In the genomic region with DNA sequence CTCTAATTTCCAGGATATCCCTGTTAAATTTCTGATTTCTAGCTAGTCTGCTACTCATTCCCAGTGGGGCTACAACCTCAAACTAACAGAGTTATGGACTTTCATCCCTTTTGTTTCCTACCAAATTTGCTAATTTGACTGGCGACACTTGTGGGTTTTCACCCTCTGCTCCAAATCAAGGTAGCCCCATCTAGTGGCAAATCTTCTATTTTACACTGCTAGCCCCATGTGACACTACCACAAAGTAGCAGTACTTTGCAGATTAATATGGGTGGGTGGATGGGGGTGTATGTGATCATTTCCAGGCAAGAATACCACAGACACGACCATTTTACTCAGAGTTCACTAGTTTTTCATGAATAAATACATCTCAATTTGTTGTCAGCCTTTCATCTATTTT, we compare ENCODE assay signal across 9 cellular contexts.
A peak's percentile ranks its signal among the peaks of the same experiment; 100 is the strongest.
DNase-seq lines count a peak whose midpoint lies in the region; ATAC-seq and TF ChIP-seq lines count a peak whose summit lies in the region.
"Had no signal": no experiment of that assay in that cellular context is flagged by ENCODE, and none has a peak within 500 bp of the region (broad histone marks: within the 10 kb centered on the region; RNA-seq: fewer than 3 reads in every experiment).

No MANE protein-coding gene starts in this region.

- H3K4me3 ChIP-seq in DOHH2 (ENCODE audit: low read length) (no peak overlapping the region), WERI-Rb-1 (ENCODE audit: low read depth, low read length) (no peak overlapping the region), psoas muscle (no peak overlapping the region)

- H3K4me1 ChIP-seq in DOHH2 (ENCODE audit: control insufficient read depth, low read length) (no peaks in the 10 kb centered on the region), psoas muscle (no peaks in the 10 kb centered on the region)

- H3K9me3 ChIP-seq in DOHH2 (ENCODE audit: control insufficient read depth, insufficient read depth, low read length): no peaks in the 10 kb centered on the region
- H3K9me3 ChIP-seq in WERI-Rb-1 (ENCODE audit: severe bottlenecking): no peaks in the 10 kb centered on the region
- no peaks in the 10 kb centered on the region for H3K9me3 ChIP-seq in psoas muscle
- H3K9me3 ChIP-seq: neutrophil had no signal

- TF ChIP-seq CTCF in DOHH2 (IDR thresholded peaks at IDR 0.05; ENCODE audit: low read depth, low read length, poor library complexity, severe bottlenecking) (peak; percentile 47), WERI-Rb-1 (IDR thresholded peaks at IDR 0.05; ENCODE audit: low read depth, low read length) (0 out of 2 replicates have a peak, but pooled peaks have one; percentile 27), psoas muscle (IDR thresholded peaks at IDR 0.05) (no peak)

- no peak overlapping the region for H3K4me2 ChIP-seq in DOHH2 (ENCODE audit: low read length)

- H3K27ac ChIP-seq in DOHH2 (ENCODE audit: low read depth, low read length) (no peak overlapping the region), WERI-Rb-1 (no peak overlapping the region), psoas muscle (no peak overlapping the region)
- H3K27ac ChIP-seq: neutrophil had no signal

- no peaks in the 10 kb centered on the region for H3K27me3 ChIP-seq in DOHH2 (ENCODE audit: control insufficient read depth, low read length)
- H3K27me3 ChIP-seq in WERI-Rb-1 (ENCODE audit: insufficient read depth, low read depth, severe bottlenecking): peaks cover 28% of the 10 kb centered on the region
- H3K27me3 ChIP-seq in psoas muscle (ENCODE audit: insufficient read depth in 3 of 3, low read length in 2 of 3): peaks cover 0 to 9% (median 0%) of the 10 kb centered on the region in 3 donors
- H3K27me3 ChIP-seq: neutrophil had no signal

- no peaks in the 10 kb centered on the region for H3K9me2 ChIP-seq in DOHH2 (replicated peaks; ENCODE audit: control insufficient read depth, low read length)

- 7 to 31% (median 9%) methylated on average over 2 of the region's 2 CpGs for WGBS in psoas muscle, 3 donors

- no peaks in the 10 kb centered on the region for H3F3A ChIP-seq in DOHH2 (ENCODE audit: control insufficient read depth, insufficient read depth)

- no peaks in the 10 kb centered on the region for H3K79me2 ChIP-seq in DOHH2 (ENCODE audit: control insufficient read depth, low read length)

- H3K36me3 ChIP-seq in DOHH2 (ENCODE audit: control insufficient read depth, low read length): no peaks in the 10 kb centered on the region
- H3K36me3 ChIP-seq in WERI-Rb-1: no peaks in the 10 kb centered on the region
- H3K36me3 ChIP-seq in psoas muscle (ENCODE audit: insufficient read depth in 1 of 2, low read depth in 1 of 2): no peaks in the 10 kb centered on the region
- H3K36me3 ChIP-seq: neutrophil had no signal

- DNase-seq in WERI-Rb-1: peak; percentile 10
- DNase-seq in iris pigment epithelial cell (ENCODE audit: low read depth): peak; percentile 27
- no peak for DNase-seq in effector CD8-positive, alpha-beta T cell (lab: John Stamatoyannopoulos, UW)
- no peak for DNase-seq in cortex of kidney (lab: John Stamatoyannopoulos, UW)
- DNase-seq in psoas muscle: no peak

- no peaks in the 10 kb centered on the region for H4K20me1 ChIP-seq in DOHH2 (ENCODE audit: control insufficient read depth, insufficient read depth, low read depth, low read length)

- intact Hi-C loops in psoas muscle (cut with DNase I): no loop called here

- ATAC-seq in GM19395 (IDR thresholded peaks at IDR 0.05; ENCODE audit: unreplicated experiment) (peak; percentile 94), HG03575 (IDR thresholded peaks at IDR 0.05; ENCODE audit: extremely low read depth, insufficient number of reproducible peaks, low FRiP score, unreplicated experiment) (peak; percentile 66), psoas muscle (no peak)

Comparison
In these comparisons a context has a peak if more than half of its experiments do, and no peak if none do; other contexts are left out.
1. ATAC-seq: peak in GM19395 (single experiment) and HG03575 (single experiment); none in psoas muscle (0 of 4).
2. DNase-seq: peak in WERI-Rb-1 (single experiment) and iris pigment epithelial cell (single experiment); none in effector CD8-positive, alpha-beta T cell (single experiment), cortex of kidney (single experiment) and psoas muscle (0 of 2).